Comparison of ENCODE assay signal across 1 cellular context in the genomic region with DNA sequence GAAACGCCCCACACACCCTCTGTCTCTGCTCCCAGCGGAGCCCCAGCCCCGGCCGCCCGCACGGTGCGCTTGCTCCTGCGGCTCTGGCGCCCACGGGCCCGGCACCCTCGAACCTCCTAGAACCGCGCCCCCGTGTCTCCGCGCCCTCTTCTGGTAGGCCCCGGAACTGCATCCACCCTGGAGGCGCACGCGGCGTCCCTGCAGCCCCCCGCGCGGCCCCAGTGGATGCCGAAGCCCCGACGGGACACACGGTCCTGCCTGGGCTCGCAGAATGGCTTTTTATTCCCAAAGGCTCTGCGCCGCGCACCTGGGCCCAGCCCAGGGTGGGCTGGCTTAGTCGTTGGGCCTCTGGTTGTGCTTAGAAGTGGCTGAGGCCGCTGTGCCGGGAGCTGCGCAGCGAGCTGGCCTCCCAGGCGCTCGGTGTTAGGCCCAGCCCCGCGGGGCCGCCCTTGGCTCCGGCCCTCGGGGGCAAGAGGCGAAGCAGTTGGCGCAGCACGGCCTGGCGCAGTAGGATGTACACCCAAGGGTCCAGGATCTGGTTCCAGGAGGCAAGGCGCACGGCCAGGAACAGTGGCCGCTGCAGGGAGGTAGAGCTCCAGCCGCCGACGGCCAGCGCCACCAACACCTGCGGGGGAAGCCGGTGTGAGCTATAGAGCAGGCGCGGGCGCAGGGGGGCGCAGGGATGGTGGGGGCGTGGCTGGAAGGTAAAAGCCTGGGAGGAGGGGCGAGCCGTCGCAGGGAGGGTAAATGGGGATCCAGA.
TF ChIP-seq lines count a peak whose summit lies in the region.

No MANE protein-coding gene starts in this region.

TF ChIP-seq in neural cell, 6 proteins besides CTCF, POLR2A, EP300 and RAD21 (continued from another document):
- TF ChIP-seq, protein P1, sequence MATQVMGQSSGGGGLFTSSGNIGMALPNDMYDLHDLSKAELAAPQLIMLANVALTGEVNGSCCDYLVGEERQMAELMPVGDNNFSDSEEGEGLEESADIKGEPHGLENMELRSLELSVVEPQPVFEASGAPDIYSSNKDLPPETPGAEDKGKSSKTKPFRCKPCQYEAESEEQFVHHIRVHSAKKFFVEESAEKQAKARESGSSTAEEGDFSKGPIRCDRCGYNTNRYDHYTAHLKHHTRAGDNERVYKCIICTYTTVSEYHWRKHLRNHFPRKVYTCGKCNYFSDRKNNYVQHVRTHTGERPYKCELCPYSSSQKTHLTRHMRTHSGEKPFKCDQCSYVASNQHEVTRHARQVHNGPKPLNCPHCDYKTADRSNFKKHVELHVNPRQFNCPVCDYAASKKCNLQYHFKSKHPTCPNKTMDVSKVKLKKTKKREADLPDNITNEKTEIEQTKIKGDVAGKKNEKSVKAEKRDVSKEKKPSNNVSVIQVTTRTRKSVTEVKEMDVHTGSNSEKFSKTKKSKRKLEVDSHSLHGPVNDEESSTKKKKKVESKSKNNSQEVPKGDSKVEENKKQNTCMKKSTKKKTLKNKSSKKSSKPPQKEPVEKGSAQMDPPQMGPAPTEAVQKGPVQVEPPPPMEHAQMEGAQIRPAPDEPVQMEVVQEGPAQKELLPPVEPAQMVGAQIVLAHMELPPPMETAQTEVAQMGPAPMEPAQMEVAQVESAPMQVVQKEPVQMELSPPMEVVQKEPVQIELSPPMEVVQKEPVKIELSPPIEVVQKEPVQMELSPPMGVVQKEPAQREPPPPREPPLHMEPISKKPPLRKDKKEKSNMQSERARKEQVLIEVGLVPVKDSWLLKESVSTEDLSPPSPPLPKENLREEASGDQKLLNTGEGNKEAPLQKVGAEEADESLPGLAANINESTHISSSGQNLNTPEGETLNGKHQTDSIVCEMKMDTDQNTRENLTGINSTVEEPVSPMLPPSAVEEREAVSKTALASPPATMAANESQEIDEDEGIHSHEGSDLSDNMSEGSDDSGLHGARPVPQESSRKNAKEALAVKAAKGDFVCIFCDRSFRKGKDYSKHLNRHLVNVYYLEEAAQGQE (IDR thresholded peaks at IDR 0.05; ENCODE audit: borderline replicate concordance) = no peak
- TF ChIP-seq MXI1 (conservative IDR thresholded peaks at IDR 0.05; ENCODE audit: poor library complexity, severe bottlenecking) (peak; percentile 36), TAF1 (IDR thresholded peaks at IDR 0.05; ENCODE audit: low read depth) (no peak)
